Comparison of ENCODE assay signal across 12 cellular contexts in genomic region chr6:94636780-94637385, GRCh38.
A peak's percentile ranks its signal among the peaks of the same experiment; 100 is the strongest.
DNase-seq lines count a peak whose midpoint lies in the region; ATAC-seq and TF ChIP-seq lines count a peak whose summit lies in the region.
"Had no signal": no experiment of that assay in that cellular context is flagged by ENCODE, and none has a peak within 500 bp of the region (broad histone marks: within the 10 kb centered on the region; RNA-seq: fewer than 3 reads in every experiment).

No MANE protein-coding gene starts in this region.

- H3K9me2 ChIP-seq in HCT116 (ENCODE audit: insufficient read depth) = no peaks in the 10 kb centered on the region

- H2AFZ ChIP-seq in HCT116 (ENCODE audit: low read depth, low read length, poor library complexity, severe bottlenecking) = no peak overlapping the region
- H2AFZ ChIP-seq in mammary epithelial cell (ENCODE audit: low read depth, low read length) = no peak overlapping the region

- TF ChIP-seq POLR2A in HCT116 (IDR thresholded peaks at IDR 0.05; ENCODE audit: borderline replicate concordance, extremely low read depth, insufficient read depth, insufficient read length) = no peak

- H3K27me3 Mint-ChIP-seq in osteocyte (ENCODE audit: unreplicated experiment) = peaks cover 20% of the 10 kb centered on the region

- dilution Hi-C loops in mammary epithelial cell (cut with HindIII; ENCODE audit: low sequenced_read_pairs) = no loop called here

- DNase-seq in HCT116 (ENCODE audit: low read depth, low spot score) (peak; percentile 19), NCI-H748 (lab: John Stamatoyannopoulos, UW; ENCODE audit: unreplicated experiment) (peak; percentile 71), mammary epithelial cell (peak; percentile 32), osteocyte (ENCODE audit: extremely low spot score, unreplicated experiment) (no peak), AG20443 (ENCODE audit: low spot score) (no peak), aorta (no peak), brain microvascular endothelial cell (no peak)
- DNase-seq: amygdala; HFFc6; sigmoid colon; stimulated activated naive CD4-positive, alpha-beta T cell treated with Interleukin-2 at 50 U/mL for 16 hours had no signal

- RAD21 ChIA-PET in HCT116 (lab: Charles Lee; ENCODE audit: low non-redundant PET in 1 of 2, low total read pairs in 2 of 2, uncharacterized antibody in 2 of 2, unreplicated experiment in 2 of 2) = no interaction called here

- H3K4me3 ChIP-seq in HCT116 (replicated peaks in 1 of 2; ENCODE audit: low read depth in 1 of 2, low read length in 2 of 2) (no peak overlapping the region), mammary epithelial cell (replicated peaks in 1 of 3; ENCODE audit: insufficient read depth in 1 of 3, low read depth in 2 of 3, low read length in 3 of 3) (no peak overlapping the region), aorta (ENCODE audit: low read length in 2 of 2) (no peak overlapping the region), brain microvascular endothelial cell (ENCODE audit: low read depth, low read length) (no peak overlapping the region)
- H3K4me3 ChIP-seq: sigmoid colon had no signal

- H4K20me1 ChIP-seq in HCT116 (ENCODE audit: insufficient read depth) = no peaks in the 10 kb centered on the region; the same call in 1 of the 2 replicates
- no peaks in the 10 kb centered on the region for H4K20me1 ChIP-seq in mammary epithelial cell (ENCODE audit: insufficient read depth, low read length)

- H3K27ac Mint-ChIP-seq in osteocyte (ENCODE audit: unreplicated experiment) = no peak overlapping the region
- H3K27ac Mint-ChIP-seq: HFFc6 had no signal

- peak overlapping the region; percentile 21; the same call in 1 of the 2 replicates for H3K4me2 ChIP-seq in HCT116 (ENCODE audit: low read length)
- no peak overlapping the region for H3K4me2 ChIP-seq in mammary epithelial cell (ENCODE audit: insufficient read depth, low read depth, low read length)

- H3K27ac ChIP-seq in HCT116 (ENCODE audit: low read depth, low read length) (no peak overlapping the region), mammary epithelial cell (ENCODE audit: insufficient read depth, low read depth, low read length) (no peak overlapping the region), aorta (ENCODE audit: low read depth in 1 of 2, low read length in 2 of 2) (no peak overlapping the region), brain microvascular endothelial cell (no peak overlapping the region)
- H3K27ac ChIP-seq: sigmoid colon had no signal

- TF ChIP-seq CTCF in HCT116 (IDR thresholded peaks at IDR 0.05 in 2 of 3, conservative IDR thresholded peaks at IDR 0.05 in 1 of 3; ENCODE audit: borderline replicate concordance in 1 of 3, insufficient read depth in 1 of 3, low read depth in 2 of 3, low read length in 2 of 3) (peak in 1 of 3 experiments; percentile 33; a peak in 2 of 6 replicates), mammary epithelial cell (conservative IDR thresholded peaks at IDR 0.05 in 1 of 2, IDR thresholded peaks at IDR 0.05 in 1 of 2; ENCODE audit: extremely low read depth in 1 of 2, insufficient read depth in 1 of 2, low read depth in 1 of 2, low read length in 2 of 2) (peak; percentile 50 to 57), osteocyte (IDR thresholded peaks at IDR 0.05) (peak; percentile 47), brain microvascular endothelial cell (IDR thresholded peaks at IDR 0.05; ENCODE audit: low read depth, low read length, missing control alignments) (no peak)

- no peaks in the 10 kb centered on the region for H3K79me2 ChIP-seq in HCT116 (ENCODE audit: insufficient read depth, low read length)
- H3K79me2 ChIP-seq in mammary epithelial cell (ENCODE audit: insufficient read depth, low read length) = no peaks in the 10 kb centered on the region

- no peaks in the 10 kb centered on the region for H3K36me3 Mint-ChIP-seq in osteocyte (ENCODE audit: unreplicated experiment)

- H3K4me1 Mint-ChIP-seq in osteocyte (ENCODE audit: unreplicated experiment) = no peaks in the 10 kb centered on the region

- H3K9ac ChIP-seq in HCT116 (ENCODE audit: low read length) = no peak overlapping the region
- H3K9ac ChIP-seq in mammary epithelial cell (ENCODE audit: insufficient read depth, low read length) = no peak overlapping the region

- H3K27me3 ChIP-seq in HCT116 (ENCODE audit: insufficient read depth, low read length) (no peaks in the 10 kb centered on the region), mammary epithelial cell (ENCODE audit: insufficient read depth, low read length) (no peaks in the 10 kb centered on the region), aorta (ENCODE audit: control insufficient read depth in 1 of 2, insufficient read depth in 2 of 2, low read length in 1 of 2) (no peaks in the 10 kb centered on the region), brain microvascular endothelial cell (replicated peaks) (no peaks in the 10 kb centered on the region)
- H3K27me3 ChIP-seq: sigmoid colon had no signal

- H3K36me3 ChIP-seq in HCT116 (ENCODE audit: control insufficient read depth in 1 of 2, insufficient read depth in 2 of 2, low read length in 2 of 2) (no peaks in the 10 kb centered on the region), mammary epithelial cell (ENCODE audit: insufficient read depth, low read length) (no peaks in the 10 kb centered on the region), aorta (ENCODE audit: control insufficient read depth in 1 of 2, insufficient read depth in 2 of 2, low read length in 1 of 2) (no peaks in the 10 kb centered on the region), brain microvascular endothelial cell (replicated peaks) (no peaks in the 10 kb centered on the region)
- H3K36me3 ChIP-seq: sigmoid colon had no signal

- POLR2A ChIA-PET in HCT116 (lab: Charles Lee) = no interaction called here

- WGBS in mammary epithelial cell (ENCODE audit: low coverage, missing lambda C conversion rate) = 28% methylated on average over 4 of the region's 4 CpGs
- WGBS in aorta, 2 donors = 17 to 21% methylated on average over 4 of the region's 4 CpGs

- no peak overlapping the region for H3K4me3 Mint-ChIP-seq in osteocyte (ENCODE audit: unreplicated experiment)
- H3K4me3 Mint-ChIP-seq: HFFc6 had no signal

- CTCF ChIA-PET in HCT116 (lab: Charles Lee) (interaction anchor here (0.6 kb wide), 2 partner anchors 455 to 496 kb away, joined by 3 read pairs; no protein-coding TSS in a partner anchor), mammary epithelial cell (lab: Charles Lee; ENCODE audit: low non-redundant PET) (no interaction called here)

- intact Hi-C loops in HCT116 (cut with micrococcal nuclease) = no loop called here
- intact Hi-C loops in mammary epithelial cell (cut with micrococcal nuclease) = loop anchor here (1.0 to 5.0 kb wide), 4 partner anchors 454 to 643 kb away; no protein-coding TSS in a partner anchor
- intact Hi-C loops in aorta (cut with DNase I) = no loop called here

- H3K9me3 ChIP-seq in HCT116 (ENCODE audit: control insufficient read depth in 1 of 2, insufficient read depth in 1 of 2, low read depth in 1 of 2, low read length in 2 of 2) (no peaks in the 10 kb centered on the region), mammary epithelial cell (replicated peaks; ENCODE audit: insufficient read depth, low read length) (no peaks in the 10 kb centered on the region), aorta (ENCODE audit: control insufficient read depth, low read length) (no peaks in the 10 kb centered on the region)
- H3K9me3 ChIP-seq: sigmoid colon had no signal

- BruUV-seq in HCT116 (replicated peaks; lab: Mats Ljungman, UMichigan) = no TSS peak
- no TSS peak for BruUV-seq in mammary epithelial cell (replicated peaks; lab: Mats Ljungman, UMichigan)

- H3K4me1 ChIP-seq in HCT116 (ENCODE audit: control insufficient read depth in 1 of 2, insufficient read depth in 2 of 2, low read length in 2 of 2) (no peaks in the 10 kb centered on the region; a peak in 1 of 4 replicates), mammary epithelial cell (ENCODE audit: insufficient read depth, low read length) (no peaks in the 10 kb centered on the region), aorta (ENCODE audit: control insufficient read depth in 1 of 2, insufficient read depth in 2 of 2, low read length in 2 of 2) (no peaks in the 10 kb centered on the region)
- H3K4me1 ChIP-seq: sigmoid colon had no signal

- H3K9me3 Mint-ChIP-seq in osteocyte (ENCODE audit: unreplicated experiment) = no peaks in the 10 kb centered on the region

- ATAC-seq in HCT116 (peak; percentile 81), aorta (ENCODE audit: low FRiP score) (no peak), HG03354 (IDR thresholded peaks at IDR 0.05; ENCODE audit: poor library complexity, severe bottlenecking, unreplicated experiment) (no peak)

- peak; percentile 57 for TF ChIP-seq RAD21 in HCT116 (IDR thresholded peaks at IDR 0.05; ENCODE audit: low read depth)

- in situ Hi-C loops in mammary epithelial cell (cut with MboI; ENCODE audit: low sequenced_read_pairs in 2 of 2) = no loop called here
- in situ Hi-C loops in brain microvascular endothelial cell (cut with HindIII; ENCODE audit: low pct_ligation_motif_present, low sequenced_read_pairs) = no loop called here

TF ChIP-seq in HCT116, 20 proteins besides CTCF, POLR2A, EP300 and RAD21:
- peak; percentile 27; the same call in 1 of the 2 replicates for TF ChIP-seq EGR1 (IDR thresholded peaks at IDR 0.05; ENCODE audit: low read depth)
- peak; percentile 15; the same call in 1 of the 2 replicates for TF ChIP-seq MAX (IDR thresholded peaks at IDR 0.05)
- no peak for TF ChIP-seq CEBPB (IDR thresholded peaks at IDR 0.05; ENCODE audit: low read depth)

Comparison
In these comparisons a context has a peak if more than half of its experiments do, and no peak if none do; other contexts are left out.
1. DNase-seq: peak in HCT116 (single experiment), NCI-H748 (single experiment) and mammary epithelial cell (single experiment); none in osteocyte (single experiment), AG20443 (single experiment), aorta (0 of 2) and brain microvascular endothelial cell (single experiment).